In genomic region chr2:74390601-74391000, GRCh38 we compare ENCODE assay signal across 12 cellular contexts. TPM values are rescaled to one million over a fixed set of nuclear protein-coding genes. Genes with fewer than 3 reads are reported as not detected.
A peak's percentile ranks its signal among the peaks of the same experiment; 100 is the strongest.
DNase-seq lines count a peak whose midpoint lies in the region; ATAC-seq and TF ChIP-seq lines count a peak whose summit lies in the region.
"Had no signal": no experiment of that assay in that cellular context is flagged by ENCODE, and none has a peak within 500 bp of the region (broad histone marks: within the 10 kb centered on the region; RNA-seq: fewer than 3 reads in every experiment).

No MANE protein-coding gene starts in this region.

- in situ Hi-C loops in astrocyte of the spinal cord (cut with HindIII; ENCODE audit: low sequenced_read_pairs) = no loop called here

- H3K27me3 ChIP-seq in cardiac muscle cell = no peaks in the 10 kb centered on the region
- no peaks in the 10 kb centered on the region for H3K27me3 ChIP-seq in lower lobe of right lung (ENCODE audit: low read depth)
- no peaks in the 10 kb centered on the region for H3K27me3 ChIP-seq in uterus

- TF ChIP-seq CTCF in cardiac muscle cell (IDR thresholded peaks at IDR 0.05; ENCODE audit: low read depth, low read length) (no peak), astrocyte of the spinal cord (IDR thresholded peaks at IDR 0.05; ENCODE audit: low read depth, low read length) (no peak), lower lobe of right lung (IDR thresholded peaks at IDR 0.05) (no peak), uterus (IDR thresholded peaks at IDR 0.05) (no peak)

- H3K36me3 ChIP-seq in cardiac muscle cell = peaks cover 1% of the 10 kb centered on the region
- peaks cover under 1% of the 10 kb centered on the region for H3K36me3 ChIP-seq in lower lobe of right lung
- no peaks in the 10 kb centered on the region for H3K36me3 ChIP-seq in uterus

- H3K27ac ChIP-seq in cardiac muscle cell (no peak overlapping the region), lower lobe of right lung (no peak overlapping the region), uterus (no peak overlapping the region)

- ATAC-seq in lower lobe of right lung = no peak

- H3K9me3 ChIP-seq in cardiac muscle cell (ENCODE audit: low read depth) (no peaks in the 10 kb centered on the region), lower lobe of right lung (no peaks in the 10 kb centered on the region), uterus (no peaks in the 10 kb centered on the region)

- H3K4me1 ChIP-seq in cardiac muscle cell (ENCODE audit: low read depth) (no peaks in the 10 kb centered on the region), lower lobe of right lung (peaks cover 36% of the 10 kb centered on the region), uterus (peaks cover 0 to 15% of the 10 kb centered on the region in 2 donors)

- DNase-seq in cardiac muscle cell (ENCODE audit: low read depth in 1 of 2, low spot score in 1 of 2) = no peak
- DNase-seq in cardiac septum (ENCODE audit: low spot score) = no peak
- no peak for DNase-seq in astrocyte of the spinal cord (ENCODE audit: low read depth, low spot score)
- no peak for DNase-seq in lower lobe of right lung
- DNase-seq in uterus = no peak
- DNase-seq in NCI-H2227 treated with DMSO at 0.1 percent for 48 hours (lab: John Stamatoyannopoulos, UW) = no peak
- DNase-seq in ecto neural progenitor cell (ENCODE audit: low spot score) = no peak
- no peak for DNase-seq in OCI-M2 (lab: John Stamatoyannopoulos, UW; ENCODE audit: unreplicated experiment)
- DNase-seq: DMS79; HCEC 1CT; NCI-H2029 treated with DMSO at 0.1 percent for 48 hours; stimulated activated naive CD4-positive, alpha-beta T cell treated with Interleukin-2 at 50 U/mL for 16 hours had no signal

- H3K4me3 ChIP-seq in cardiac muscle cell (peak overlapping the region; percentile 85), astrocyte of the spinal cord (ENCODE audit: low read depth, low read length) (peak overlapping the region; percentile 70), lower lobe of right lung (peak overlapping the region; percentile 82), uterus (peak overlapping the region; percentile 83 to 91)

- no peak for TF ChIP-seq POLR2A in uterus (IDR thresholded peaks at IDR 0.05)

- intact Hi-C loops in cardiac septum (cut with DNase I) (loop anchor here (5.0 to 10.0 kb wide), 3 partner anchors 58 to 566 kb away; partner anchors contain the start of gene STAMBP), lower lobe of right lung (cut with DNase I) (no loop called here), uterus (cut with DNase I; ENCODE audit: low total_unique reads) (no loop called here)

RNA-seq across cellular contexts. Expression of gene DCTN1, which starts 10.5 kb away (rescaled TPM):
- total RNA-seq in cardiac muscle cell (130 and 156 TPM in 2 replicates), cardiac septum (233 TPM), lower lobe of right lung (142 TPM), uterus (100 to 1,000 TPM in 2 of 4 donors, 10 to 100 TPM in 2; 48.2 to 140 (median 95.0) TPM)
- 164 and 178 TPM in 2 replicates for polyA plus RNA-seq in cardiac muscle cell

RNA-seq across cellular contexts. Expression of gene C2orf81, which starts 30.8 kb away (rescaled TPM):
- total RNA-seq in cardiac muscle cell (7.6 and 9.5 TPM in 2 replicates), cardiac septum (1.1 TPM), lower lobe of right lung (10.0 TPM), uterus (1 to 10 TPM in 3 of 4 donors, not detected in 1; 2.1 to 5.7 (median 2.9) TPM)
- polyA plus RNA-seq in cardiac muscle cell = 7.1 and 8.5 TPM in 2 replicates

RNA-seq across cellular contexts. Expression of gene WDR54, which starts 30.9 kb away (rescaled TPM):
- 88.5 and 91.5 TPM in 2 replicates for total RNA-seq in cardiac muscle cell
- 132 and 159 TPM in 2 replicates for polyA plus RNA-seq in cardiac muscle cell
- 2.6 TPM for total RNA-seq in cardiac septum
- 14.5 TPM for total RNA-seq in lower lobe of right lung
- 10 to 100 TPM in 3 of 4 donors, not detected in 1; 12.3 to 19.7 (median 16.3) TPM for total RNA-seq in uterus

RNA-seq across cellular contexts. Expression of gene SLC4A5, which starts 47.4 kb away (rescaled TPM):
- 2.3 and 9.0 TPM in 2 replicates for total RNA-seq in cardiac muscle cell
- 1.5 and 3.3 TPM in 2 replicates for polyA plus RNA-seq in cardiac muscle cell
- 3.6 TPM for total RNA-seq in cardiac septum
- 4.2 TPM for total RNA-seq in lower lobe of right lung
- total RNA-seq in uterus = 10 to 100 TPM in 1 of 4 donors, 1 to 10 TPM in 3; 2.1 to 15.1 (median 5.3) TPM

RNA-seq across cellular contexts. Expression of gene RTKN, which starts 51.1 kb away (rescaled TPM):
- total RNA-seq in cardiac muscle cell (41.1 and 53.3 TPM in 2 replicates), cardiac septum (18.5 TPM), lower lobe of right lung (27.5 TPM), uterus (10 to 100 TPM in 2 of 4 donors, 1 to 10 TPM in 2; 9.8 to 36.3 (median 12.0) TPM)
- 53.3 and 61.7 TPM in 2 replicates for polyA plus RNA-seq in cardiac muscle cell
